Comparison of ENCODE assay signal across 18 cellular contexts in the genomic region with DNA sequence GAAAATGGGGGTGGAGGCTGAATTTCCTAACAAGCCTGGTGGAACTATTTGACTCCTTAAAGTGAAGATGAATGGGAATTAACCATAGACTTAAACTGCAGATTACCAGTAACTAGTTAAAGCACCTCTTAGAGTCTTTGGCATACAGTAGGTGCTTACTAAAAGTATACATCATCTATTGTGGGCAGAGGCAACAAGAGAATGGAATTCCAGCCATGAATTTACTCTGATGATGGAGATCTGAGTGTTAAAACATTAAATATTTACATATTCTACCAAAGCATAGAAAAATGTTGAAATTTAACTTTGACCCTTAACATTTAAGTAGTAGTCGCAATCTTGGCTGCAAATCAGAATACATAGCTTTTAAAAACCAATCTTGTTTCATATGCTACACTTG. TPM values are rescaled to one million over a fixed set of nuclear protein-coding genes. Genes with fewer than 3 reads are reported as not detected.
DNase-seq lines count a peak whose midpoint lies in the region; ATAC-seq and TF ChIP-seq lines count a peak whose summit lies in the region.
"Had no signal": no experiment of that assay in that cellular context is flagged by ENCODE, and none has a peak within 500 bp of the region (broad histone marks: within the 10 kb centered on the region; RNA-seq: fewer than 3 reads in every experiment).

No MANE protein-coding gene starts in this region.

- peaks cover 56% of the 10 kb centered on the region for H3K79me2 ChIP-seq in DND-41 (ENCODE audit: insufficient read depth, low read length)
- H3K79me2 ChIP-seq in Loucy (ENCODE audit: insufficient read depth, low read length) = peaks cover 57% of the 10 kb centered on the region

- H3K27ac ChIP-seq in DND-41 (ENCODE audit: low read length) = no peak overlapping the region
- H3K27ac ChIP-seq: BLaER1, C4-2B had no signal

- H3K27me3 Mint-ChIP-seq in brain (peaks cover 10% of the 10 kb centered on the region), neural crest cell (ENCODE audit: low read depth) (no peaks in the 10 kb centered on the region)
- H3K27me3 Mint-ChIP-seq: B cell; CD4-positive, CD25-positive, alpha-beta regulatory T cell had no signal

- no peak for ATAC-seq in DND-41 (ENCODE audit: insufficient read depth, low read depth)
- no peak for ATAC-seq in GM21619 (IDR thresholded peaks at IDR 0.05; ENCODE audit: unreplicated experiment)
- no peak for ATAC-seq in HG03175 (IDR thresholded peaks at IDR 0.05; ENCODE audit: unreplicated experiment)
- ATAC-seq: CD8-positive, alpha-beta T cell had no signal

- H3K27ac Mint-ChIP-seq in brain (no peak overlapping the region), neural crest cell (ENCODE audit: unreplicated experiment) (no peak overlapping the region)
- H3K27ac Mint-ChIP-seq: B cell; CD4-positive, CD25-positive, alpha-beta regulatory T cell; HFFc6 had no signal

- H3K9ac ChIP-seq in DND-41 (ENCODE audit: low read depth, low read length) (no peak overlapping the region), Loucy (ENCODE audit: low read depth, low read length, poor library complexity, severe bottlenecking) (no peak overlapping the region)
- H3K9ac ChIP-seq: BLaER1 had no signal

- H3K4me1 ChIP-seq in DND-41 (ENCODE audit: insufficient read depth, low read length) = peaks cover 26% of the 10 kb centered on the region
- H3K4me1 ChIP-seq in Loucy (ENCODE audit: insufficient read depth, low read length, poor library complexity, severe bottlenecking) = peaks cover 69% of the 10 kb centered on the region
- H3K4me1 ChIP-seq: HAP-1 had no signal

- H3K36me3 Mint-ChIP-seq in brain (peaks cover 5% of the 10 kb centered on the region), neural crest cell (ENCODE audit: low read depth) (no peaks in the 10 kb centered on the region)

- peaks cover 44% of the 10 kb centered on the region for H3K36me3 ChIP-seq in DND-41 (ENCODE audit: insufficient read depth, low read length)
- peaks cover 7% of the 10 kb centered on the region; the same call in 1 of the 2 replicates for H3K36me3 ChIP-seq in Loucy (ENCODE audit: insufficient read depth, low read length)

- H3F3A ChIP-seq in Loucy (ENCODE audit: low read depth) = peaks cover 9% of the 10 kb centered on the region; the same call in 1 of the 2 replicates

- no peaks in the 10 kb centered on the region for H3K27me3 ChIP-seq in DND-41 (ENCODE audit: insufficient read depth, low read length, poor library complexity)
- H3K27me3 ChIP-seq in Loucy (ENCODE audit: insufficient read depth, low read length, poor library complexity, severe bottlenecking) = no peaks in the 10 kb centered on the region
- H3K27me3 ChIP-seq: BLaER1 had no signal

- H3K4me2 ChIP-seq in DND-41 (ENCODE audit: insufficient read depth, low read length) (peak overlapping the region; percentile 11; the same call in 1 of the 2 replicates), Loucy (ENCODE audit: low read depth, low read length, poor library complexity, severe bottlenecking) (peak overlapping the region; percentile 99)
- H3K4me2 ChIP-seq: BLaER1 had no signal

- H3K4me3 Mint-ChIP-seq in brain (peak overlapping the region in 4 of 5 experiments; percentile 19 to 46 (median 31)), neural crest cell (peak overlapping the region; percentile 35)
- H3K4me3 Mint-ChIP-seq: B cell; CD4-positive, CD25-positive, alpha-beta regulatory T cell; CD8-positive, alpha-beta T cell; HFFc6 had no signal

- no peaks in the 10 kb centered on the region for H3K9me2 ChIP-seq in Loucy (replicated peaks; ENCODE audit: low read depth, low read length)

- TF ChIP-seq CTCF in DND-41 (IDR thresholded peaks at IDR 0.05; ENCODE audit: borderline replicate concordance, extremely low read depth, low read length, poor library complexity, severe bottlenecking) (no peak), Loucy (conservative IDR thresholded peaks at IDR 0.05; ENCODE audit: low read length) (no peak), brain (conservative IDR thresholded peaks at IDR 0.05) (no peak), neural crest cell (conservative IDR thresholded peaks at IDR 0.05) (no peak)

- H3K4me1 Mint-ChIP-seq in brain (peaks cover 57% of the 10 kb centered on the region), neural crest cell (peaks cover 25% of the 10 kb centered on the region)

- H3K4me3 ChIP-seq in DND-41 (ENCODE audit: low read depth in 1 of 2, low read length in 2 of 2) (no peak overlapping the region), Loucy (ENCODE audit: low read length, poor library complexity, severe bottlenecking) (peak overlapping the region; percentile 89)
- H3K4me3 ChIP-seq: BLaER1, HAP-1 had no signal

- H3K9me3 Mint-ChIP-seq in brain (no peaks in the 10 kb centered on the region), neural crest cell (no peaks in the 10 kb centered on the region)
- H3K9me3 Mint-ChIP-seq: CD4-positive, CD25-positive, alpha-beta regulatory T cell; CD8-positive, alpha-beta T cell; HFFc6 had no signal

- no peak for DNase-seq in DND-41
- no peak for DNase-seq in neural crest cell (ENCODE audit: low read depth, low spot score)
- no peak for DNase-seq in iPS-NIHi7 (ENCODE audit: extremely low spot score)
- DNase-seq: Caco-2; CD4-positive, CD25-positive, alpha-beta regulatory T cell; CD8-positive, alpha-beta T cell; DMS153; GF-D8; GOT3; HFFc6 had no signal

- H3K9me3 ChIP-seq in DND-41 (ENCODE audit: insufficient read depth, low read length, severe bottlenecking) (no peaks in the 10 kb centered on the region), Loucy (ENCODE audit: insufficient read depth, low read depth, low read length) (no peaks in the 10 kb centered on the region)
- H3K9me3 ChIP-seq: BLaER1, Caco-2, HAP-1 had no signal

- H2AFZ ChIP-seq in DND-41 (ENCODE audit: low read depth, low read length) = no peak overlapping the region
- H2AFZ ChIP-seq in Loucy (ENCODE audit: low read length) = no peak overlapping the region

- H4K20me1 ChIP-seq in DND-41 (ENCODE audit: insufficient read depth, low read length) = peaks cover 2% of the 10 kb centered on the region; the same call in 1 of the 2 replicates
- H4K20me1 ChIP-seq in Loucy (ENCODE audit: insufficient read depth, low read length, poor library complexity, severe bottlenecking) = peaks cover 23% of the 10 kb centered on the region

RNA-seq across cellular contexts. Expression of a gene that starts 5.1 kb away (rescaled TPM):
- polyA plus RNA-seq in brain (ENCODE audit: insufficient read depth, low read depth, low replicate concordance) = 14.9 TPM
- total RNA-seq in neural crest cell = 49.5 and 50.1 TPM in 2 replicates

RNA-seq across cellular contexts. Expression of a gene that starts 5.6 kb away (rescaled TPM):
- polyA plus RNA-seq in brain (ENCODE audit: insufficient read depth, low read depth, low replicate concordance) = 2.8 TPM
- total RNA-seq in neural crest cell = 16.7 and 17.1 TPM in 2 replicates

RNA-seq across cellular contexts. Expression of a gene that starts 57.0 kb away (rescaled TPM):
- 1.2 TPM for polyA plus RNA-seq in brain (ENCODE audit: insufficient read depth, low read depth, low replicate concordance)
- 18.9 and 22.6 TPM in 2 replicates for total RNA-seq in neural crest cell
